ENCODE assay signal across 18 cellular contexts in genomic region chr14:61026523-61026922, GRCh38.
"Had no signal": no experiment of that assay in that cellular context is flagged by ENCODE, and none has a peak within 500 bp of the region (broad histone marks: within the 10 kb centered on the region; RNA-seq: fewer than 3 reads in every experiment).

No MANE protein-coding gene starts in this region.

- H3K4me3 ChIP-seq: breast epithelium, dorsolateral prefrontal cortex, vagina had no signal

- H3K9me3 Mint-ChIP-seq: activated CD4-positive, alpha-beta memory T cell treated with anti-CD3 and anti-CD28 coated beads for 36 hours; activated naive CD8-positive, alpha-beta T cell treated with anti-CD3 and anti-CD28 coated beads for 36 hours; activated T-cell treated with anti-CD3 and anti-CD28 coated beads, Interleukin-2, amount 50 U/mL, for 72 hours; natural killer cell had no signal

- H3K4me1 ChIP-seq: breast epithelium, vagina had no signal

- H3K27ac ChIP-seq: breast epithelium, dorsolateral prefrontal cortex, foreskin keratinocyte, vagina had no signal

- H3K27me3 Mint-ChIP-seq: activated CD4-positive, alpha-beta memory T cell treated with anti-CD3 and anti-CD28 coated beads for 36 hours; activated naive CD8-positive, alpha-beta T cell treated with anti-CD3 and anti-CD28 coated beads for 36 hours had no signal

- H3K27me3 ChIP-seq: breast epithelium, dorsolateral prefrontal cortex, foreskin keratinocyte, vagina had no signal

- H3K4me3 Mint-ChIP-seq: activated CD4-positive, alpha-beta memory T cell treated with anti-CD3 and anti-CD28 coated beads for 36 hours; activated naive CD8-positive, alpha-beta T cell treated with anti-CD3 and anti-CD28 coated beads for 36 hours; activated T-cell treated with anti-CD3 and anti-CD28 coated beads, Interleukin-2, amount 50 U/mL, for 72 hours; natural killer cell had no signal

- DNase-seq: activated CD4-positive, alpha-beta memory T cell treated with anti-CD3 and anti-CD28 coated beads for 36 hours; activated CD4-positive, alpha-beta T cell treated with anti-CD3 and anti-CD28 coated beads for 1 hour; activated CD8-positive, alpha-beta memory T cell treated with anti-CD3 and anti-CD28 coated beads, Interleukin-2, amount 50 U/mL, for 4 hours; activated gamma-delta T cell treated with Interleukin-2 at 50 U/mL for 16 hours; activated naive CD8-positive, alpha-beta T cell treated with anti-CD3 and anti-CD28 coated beads for 36 hours; activated T-cell treated with anti-CD3 and anti-CD28 coated beads, Interleukin-2, amount 50 U/mL, for 72 hours; anterior cingulate cortex; dorsolateral prefrontal cortex; foreskin keratinocyte; left colon; mammary epithelial cell; natural killer cell; occipital lobe; stimulated activated CD4-positive, alpha-beta T cell treated with anti-CD3 and anti-CD28 coated beads, Interleukin-15, amount 100 ng/mL, for 24 hours; stimulated activated CD4-positive, alpha-beta T cell treated with anti-CD3 and anti-CD28 coated beads, Interleukin-4, amount 100 ng/mL, for 4 hours; T-helper 9 cell had no signal

- ATAC-seq: activated T-cell treated with anti-CD3 and anti-CD28 coated beads, Interleukin-2, amount 50 U/mL, for 72 hours; foreskin keratinocyte; left colon; natural killer cell had no signal

- H3K36me3 ChIP-seq: breast epithelium, vagina had no signal

- H3K9me3 ChIP-seq: breast epithelium, vagina had no signal

- H3K4me1 Mint-ChIP-seq: activated naive CD8-positive, alpha-beta T cell treated with anti-CD3 and anti-CD28 coated beads for 36 hours; natural killer cell had no signal

- H3K27ac Mint-ChIP-seq: activated CD4-positive, alpha-beta memory T cell treated with anti-CD3 and anti-CD28 coated beads for 36 hours; activated naive CD8-positive, alpha-beta T cell treated with anti-CD3 and anti-CD28 coated beads for 36 hours; activated T-cell treated with anti-CD3 and anti-CD28 coated beads, Interleukin-2, amount 50 U/mL, for 72 hours; natural killer cell had no signal

- H3K36me3 Mint-ChIP-seq: activated CD4-positive, alpha-beta memory T cell treated with anti-CD3 and anti-CD28 coated beads for 36 hours; activated naive CD8-positive, alpha-beta T cell treated with anti-CD3 and anti-CD28 coated beads for 36 hours had no signal
